ENCODE assay signal across 29 cellular contexts in the genomic region with DNA sequence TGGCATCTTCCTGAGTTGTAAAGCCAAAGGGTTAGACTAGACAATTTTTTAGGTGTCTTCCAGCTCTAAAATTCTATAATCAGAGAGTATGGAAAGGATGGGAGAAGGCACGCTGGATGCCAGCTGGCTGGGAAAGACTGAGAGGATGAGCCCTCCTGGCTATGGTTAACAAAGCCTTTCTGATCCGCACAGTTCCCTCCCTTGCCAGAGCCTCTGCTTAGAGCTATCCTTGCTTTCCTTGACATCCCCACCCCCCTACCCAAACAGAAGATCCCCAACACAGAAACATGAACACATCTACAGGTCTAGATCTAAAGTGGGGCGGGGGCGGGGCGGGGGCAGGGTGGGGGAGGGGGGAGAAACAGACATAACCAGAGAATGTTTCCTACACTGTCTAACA.
"Had no signal": no experiment of that assay in that cellular context is flagged by ENCODE, and none has a peak within 500 bp of the region (broad histone marks: within the 10 kb centered on the region; RNA-seq: fewer than 3 reads in every experiment).

No MANE protein-coding gene starts in this region.

- H3K4me3 ChIP-seq: ascending aorta, neural progenitor cell, psoas muscle, smooth muscle cell, stomach, thyroid gland had no signal

- H3K27me3 Mint-ChIP-seq: activated CD4-positive, alpha-beta T cell treated with anti-CD3 and anti-CD28 coated beads, Interleukin-2, amount 10 ng/mL, durations not matched to agents 7 days and 5 days; activated CD8-positive, alpha-beta T cell treated with anti-CD3 and anti-CD28 coated beads for 36 hours; activated naive CD8-positive, alpha-beta T cell treated with anti-CD3 and anti-CD28 coated beads, Interleukin-2, amount 10 ng/mL, durations not matched to agents 7 days and 5 days; brain; naive thymus-derived CD4-positive, alpha-beta T cell; stimulated activated naive B cell treated with anti-CD40 and anti-IgM and Interleukin-4, amounts not matched to agents 10 μg/mL and 1 μg/mL and 100 μg/mL, for 72 hours had no signal

- H3K4me1 ChIP-seq: parathyroid adenoma had no signal

- H3K9me3 Mint-ChIP-seq: activated CD4-positive, alpha-beta T cell treated with anti-CD3 and anti-CD28 coated beads, Interleukin-2, amount 10 ng/mL, durations not matched to agents 7 days and 5 days; activated CD8-positive, alpha-beta T cell treated with anti-CD3 and anti-CD28 coated beads for 36 hours; activated naive CD8-positive, alpha-beta T cell treated with anti-CD3 and anti-CD28 coated beads, Interleukin-2, amount 10 ng/mL, durations not matched to agents 7 days and 5 days; activated T-cell treated with anti-CD3 and anti-CD28 coated beads, Interleukin-2, amount 50 U/mL, for 4 hours; brain; naive thymus-derived CD4-positive, alpha-beta T cell; neural progenitor cell; stimulated activated naive B cell treated with anti-CD40 and anti-IgM and Interleukin-4, amounts not matched to agents 10 μg/mL and 1 μg/mL and 100 μg/mL, for 72 hours had no signal

- H3K27ac Mint-ChIP-seq: activated CD4-positive, alpha-beta T cell treated with anti-CD3 and anti-CD28 coated beads, Interleukin-2, amount 10 ng/mL, durations not matched to agents 7 days and 5 days; activated CD8-positive, alpha-beta T cell treated with anti-CD3 and anti-CD28 coated beads for 36 hours; activated naive CD8-positive, alpha-beta T cell treated with anti-CD3 and anti-CD28 coated beads, Interleukin-2, amount 10 ng/mL, durations not matched to agents 7 days and 5 days; neural progenitor cell; stimulated activated naive B cell treated with anti-CD40 and anti-IgM and Interleukin-4, amounts not matched to agents 10 μg/mL and 1 μg/mL and 100 μg/mL, for 72 hours had no signal

- H3K36me3 ChIP-seq: ascending aorta, neural progenitor cell, stomach, thyroid gland had no signal

- H3K27ac ChIP-seq: ascending aorta, neural progenitor cell, parathyroid adenoma, psoas muscle, stomach, thyroid gland had no signal

- H2AFZ ChIP-seq: neural progenitor cell, parathyroid adenoma had no signal

- H3K9ac ChIP-seq: neural progenitor cell, parathyroid adenoma had no signal

- H3K9me3 ChIP-seq: ascending aorta, psoas muscle, stomach, thyroid gland had no signal

- H3K4me3 Mint-ChIP-seq: activated CD4-positive, alpha-beta T cell treated with anti-CD3 and anti-CD28 coated beads, Interleukin-2, amount 10 ng/mL, durations not matched to agents 7 days and 5 days; activated CD8-positive, alpha-beta T cell treated with anti-CD3 and anti-CD28 coated beads for 36 hours; activated naive CD8-positive, alpha-beta T cell treated with anti-CD3 and anti-CD28 coated beads, Interleukin-2, amount 10 ng/mL, durations not matched to agents 7 days and 5 days; activated T-cell treated with anti-CD3 and anti-CD28 coated beads, Interleukin-2, amount 50 U/mL, for 4 hours; neural progenitor cell; stimulated activated naive B cell treated with anti-CD40 and anti-IgM and Interleukin-4, amounts not matched to agents 10 μg/mL and 1 μg/mL and 100 μg/mL, for 72 hours had no signal

- H3K4me2 ChIP-seq: neural progenitor cell, smooth muscle cell had no signal

- H3K27me3 ChIP-seq: ascending aorta, neural progenitor cell, stomach, thyroid gland had no signal

- ATAC-seq: activated CD8-positive, alpha-beta T cell treated with anti-CD3 and anti-CD28 coated beads for 36 hours; activated T-cell treated with anti-CD3 and anti-CD28 coated beads, Interleukin-2, amount 50 U/mL, for 4 hours; esophagus mucosa; left cardiac atrium; left ventricle myocardium superior; naive thymus-derived CD4-positive, alpha-beta T cell; psoas muscle had no signal

- DNase-seq: activated CD4-positive, alpha-beta T cell treated with anti-CD3 and anti-CD28 coated beads for 1 hour; activated CD4-positive, alpha-beta T cell treated with anti-CD3 and anti-CD28 coated beads, Interleukin-2, amount 10 ng/mL, durations not matched to agents 7 days and 5 days; activated CD8-positive, alpha-beta T cell treated with anti-CD3 and anti-CD28 coated beads for 36 hours; activated naive CD4-positive, alpha-beta T cell treated with Interleukin-2 at 50 U/mL for 16 hours; activated naive CD8-positive, alpha-beta T cell treated with anti-CD3 and anti-CD28 coated beads, Interleukin-2, amount 10 ng/mL, durations not matched to agents 7 days and 5 days; activated T-cell treated with anti-CD3 and anti-CD28 coated beads, Interleukin-2, amount 50 U/mL, for 4 hours; caudate nucleus; foreskin fibroblast; head of caudate nucleus; hippocampal formation; left cardiac atrium; left ventricle myocardium superior; midbrain; naive thymus-derived CD4-positive, alpha-beta T cell; occipital lobe; psoas muscle; stimulated activated CD4-positive, alpha-beta T cell treated with anti-CD3 and anti-CD28 coated beads, Interleukin-1b, Interleukin-23, amount 100 ng/mL, for 48 hours; stimulated activated CD4-positive, alpha-beta T cell treated with anti-CD3 and anti-CD28 coated beads, Interleukin-4, amount 100 ng/mL, for 4 hours; stimulated activated CD8-positive, alpha-beta memory T cell treated with anti-CD3 and anti-CD28 coated beads, Interleukin-4, amount 100 ng/mL, for 48 hours; stimulated activated naive B cell treated with anti-CD40 and anti-IgM and Interleukin-4, amounts not matched to agents 10 μg/mL and 1 μg/mL and 100 μg/mL, for 72 hours; stomach; T-helper 1 cell; thyroid gland had no signal
